ENCODE assay signal across 10 cellular contexts in genomic region chr7:106767073-106767472, GRCh38.
DNase-seq lines count a peak whose midpoint lies in the region; ATAC-seq and TF ChIP-seq lines count a peak whose summit lies in the region.
"Had no signal": no experiment of that assay in that cellular context is flagged by ENCODE, and none has a peak within 500 bp of the region (broad histone marks: within the 10 kb centered on the region; RNA-seq: fewer than 3 reads in every experiment).

No MANE protein-coding gene starts in this region.

- no peak overlapping the region for H4K91ac ChIP-seq in mesenchymal stem cell (ENCODE audit: low read length)

- H3K4me2 ChIP-seq in DND-41 (ENCODE audit: insufficient read depth, low read length): peak overlapping the region; percentile 66
- no peak overlapping the region for H3K4me2 ChIP-seq in mesenchymal stem cell (ENCODE audit: low read length, poor library complexity, severe bottlenecking)
- H3K4me2 ChIP-seq in neural progenitor cell: no peak overlapping the region

- H3K36me3 Mint-ChIP-seq in activated naive CD4-positive, alpha-beta T cell treated with anti-CD3 and anti-CD28 coated beads, Interleukin-2, amount 50 U/mL, for 72 hours: no peaks in the 10 kb centered on the region
- no peaks in the 10 kb centered on the region for H3K36me3 Mint-ChIP-seq in neural progenitor cell

- DNase-seq in DND-41: no peak
- DNase-seq in M059J (ENCODE audit: low read depth): peak; percentile 85
- DNase-seq in activated naive CD4-positive, alpha-beta T cell treated with anti-CD3 and anti-CD28 coated beads, Interleukin-2, amount 50 U/mL, for 72 hours (ENCODE audit: low spot score in 2 of 2): no peak
- DNase-seq in mesenchymal stem cell: peak; percentile 76
- no peak for DNase-seq in neural progenitor cell (ENCODE audit: low spot score)
- no peak for DNase-seq in HUDEP-2 (lab: John Stamatoyannopoulos, UW; ENCODE audit: unreplicated experiment in 76 of 76)
- no peak for DNase-seq in activated CD4-positive, alpha-beta T cell treated with anti-CD3 and anti-CD28 coated beads, Interleukin-2, amount 50 U/mL, for 48 hours
- DNase-seq: activated CD8-positive, alpha-beta memory T cell treated with anti-CD3 and anti-CD28 coated beads, Interleukin-2, amount 50 U/mL, for 4 hours; nucleus accumbens had no signal

- H3K27ac ChIP-seq in DND-41 (ENCODE audit: low read length) (peak overlapping the region; percentile 78), mesenchymal stem cell (ENCODE audit: low read length, poor library complexity, severe bottlenecking) (no peak overlapping the region), neural progenitor cell (no peak overlapping the region)

- H3K18ac ChIP-seq in mesenchymal stem cell (ENCODE audit: low read depth in 1 of 2, low read length in 2 of 2): no peak overlapping the region

- H3K36me3 ChIP-seq in DND-41 (ENCODE audit: insufficient read depth, low read length): no peaks in the 10 kb centered on the region
- H3K36me3 ChIP-seq in mesenchymal stem cell (ENCODE audit: control insufficient read depth in 1 of 2, insufficient read depth in 2 of 2, low read depth in 1 of 2, low read length in 2 of 2): no peaks in the 10 kb centered on the region
- H3K36me3 ChIP-seq in neural progenitor cell: no peaks in the 10 kb centered on the region

- TF ChIP-seq CTCF in DND-41 (IDR thresholded peaks at IDR 0.05; ENCODE audit: borderline replicate concordance, extremely low read depth, low read length, poor library complexity, severe bottlenecking) (no peak), neural progenitor cell (IDR thresholded peaks at IDR 0.05) (no peak)

- H2BK12ac ChIP-seq in mesenchymal stem cell (ENCODE audit: low read length in 2 of 2): peak overlapping the region in 1 of 2 experiments; percentile 84

- H3K9me3 ChIP-seq in DND-41 (ENCODE audit: insufficient read depth, low read length, severe bottlenecking) (no peaks in the 10 kb centered on the region), mesenchymal stem cell (ENCODE audit: control insufficient read depth, low read length) (no peaks in the 10 kb centered on the region), neural progenitor cell (ENCODE audit: low read depth) (no peaks in the 10 kb centered on the region)

- no peak overlapping the region for H3K14ac ChIP-seq in mesenchymal stem cell (ENCODE audit: low read length in 2 of 2)

- H3K79me1 ChIP-seq in mesenchymal stem cell (replicated peaks; ENCODE audit: low read length, poor library complexity, severe bottlenecking): no peaks in the 10 kb centered on the region

- no peak overlapping the region for H4K8ac ChIP-seq in mesenchymal stem cell (ENCODE audit: low read length)

- H2BK5ac ChIP-seq in mesenchymal stem cell (ENCODE audit: low read depth, low read length, poor library complexity, severe bottlenecking): no peak overlapping the region

- no peaks in the 10 kb centered on the region for H3F3A ChIP-seq in neural progenitor cell (ENCODE audit: low read depth)

- no peak overlapping the region for H3K4me3 Mint-ChIP-seq in neural progenitor cell

- no peaks in the 10 kb centered on the region for H3K27me3 Mint-ChIP-seq in neural progenitor cell (ENCODE audit: insufficient read depth, low read depth)

- H3K4ac ChIP-seq in mesenchymal stem cell (ENCODE audit: low read depth in 1 of 2, low read length in 2 of 2): peak overlapping the region in 1 of 2 experiments; percentile 90

- H3K27me3 ChIP-seq in DND-41 (ENCODE audit: insufficient read depth, low read length, poor library complexity) (no peaks in the 10 kb centered on the region), mesenchymal stem cell (ENCODE audit: control insufficient read depth in 1 of 2, insufficient read depth in 1 of 2, low read length in 2 of 2) (no peaks in the 10 kb centered on the region), neural progenitor cell (no peaks in the 10 kb centered on the region)

- no peaks in the 10 kb centered on the region for H3K79me2 ChIP-seq in DND-41 (ENCODE audit: insufficient read depth, low read length)
- no peaks in the 10 kb centered on the region for H3K79me2 ChIP-seq in neural progenitor cell (ENCODE audit: low read depth)

- H2AFZ ChIP-seq in DND-41 (ENCODE audit: low read depth, low read length) (peak overlapping the region; percentile 71; the same call in 1 of the 2 replicates), mesenchymal stem cell (ENCODE audit: low read depth, low read length) (no peak overlapping the region), neural progenitor cell (replicated peaks) (no peak overlapping the region)

- peak overlapping the region; percentile 48 for H3K9ac ChIP-seq in DND-41 (ENCODE audit: low read depth, low read length)
- H3K9ac ChIP-seq in mesenchymal stem cell (ENCODE audit: low read length): no peak overlapping the region
- no peak overlapping the region for H3K9ac ChIP-seq in neural progenitor cell

- no peaks in the 10 kb centered on the region for H3K9me3 Mint-ChIP-seq in activated naive CD4-positive, alpha-beta T cell treated with anti-CD3 and anti-CD28 coated beads, Interleukin-2, amount 50 U/mL, for 72 hours
- H3K9me3 Mint-ChIP-seq in neural progenitor cell: no peaks in the 10 kb centered on the region

- no peak overlapping the region for H2BK15ac ChIP-seq in mesenchymal stem cell (ENCODE audit: low read depth, poor library complexity, severe bottlenecking)

- ATAC-seq in DND-41 (ENCODE audit: insufficient read depth, low read depth): peak; percentile 76
- peak; percentile 24 to 70 for ATAC-seq in activated naive CD4-positive, alpha-beta T cell treated with anti-CD3 and anti-CD28 coated beads, Interleukin-2, amount 50 U/mL, for 72 hours
- ATAC-seq in HG03521 (IDR thresholded peaks at IDR 0.05; ENCODE audit: unreplicated experiment): no peak

- no peak overlapping the region for H2AK5ac ChIP-seq in mesenchymal stem cell (ENCODE audit: low read length, severe bottlenecking)

- H3K4me1 ChIP-seq in DND-41 (ENCODE audit: insufficient read depth, low read length) (peaks cover 38% of the 10 kb centered on the region), mesenchymal stem cell (ENCODE audit: control insufficient read depth, insufficient read depth, low read depth, low read length) (peaks cover 10% of the 10 kb centered on the region), neural progenitor cell (no peaks in the 10 kb centered on the region)

- peak overlapping the region; percentile 84 to 86 for H3K27ac Mint-ChIP-seq in activated naive CD4-positive, alpha-beta T cell treated with anti-CD3 and anti-CD28 coated beads, Interleukin-2, amount 50 U/mL, for 72 hours
- H3K27ac Mint-ChIP-seq in neural progenitor cell: no peak overlapping the region

- peak overlapping the region in 1 of 2 experiments; percentile 45; a peak in 2 of 4 replicates for H3K4me3 ChIP-seq in DND-41 (ENCODE audit: low read depth in 1 of 2, low read length in 2 of 2)
- no peak overlapping the region for H3K4me3 ChIP-seq in mesenchymal stem cell (ENCODE audit: insufficient read depth in 1 of 2, low read depth in 1 of 2, low read length in 2 of 2)
- no peak overlapping the region for H3K4me3 ChIP-seq in neural progenitor cell

- WGBS in mesenchymal stem cell: no CpG with 5 or more reads among the region's 2 CpGs

- no peaks in the 10 kb centered on the region for H3K4me1 Mint-ChIP-seq in neural progenitor cell

- H3K23ac ChIP-seq in mesenchymal stem cell (ENCODE audit: low read length in 2 of 2): no peak overlapping the region

- no peak overlapping the region for H2BK120ac ChIP-seq in mesenchymal stem cell (ENCODE audit: low read depth, low read length)

- H4K20me1 ChIP-seq in DND-41 (ENCODE audit: insufficient read depth, low read length) (no peaks in the 10 kb centered on the region), neural progenitor cell (ENCODE audit: low read depth) (no peaks in the 10 kb centered on the region)

Comparison
In these comparisons a context has a peak if more than half of its experiments do, and no peak if none do; other contexts are left out.
1. DNase-seq: peak in M059J (single experiment) and mesenchymal stem cell (single experiment); none in DND-41 (single experiment), activated naive CD4-positive, alpha-beta T cell treated with anti-CD3 and anti-CD28 coated beads, Interleukin-2, amount 50 U/mL, for 72 hours (0 of 2), neural progenitor cell (single experiment), HUDEP-2 (0 of 76) and activated CD4-positive, alpha-beta T cell treated with anti-CD3 and anti-CD28 coated beads, Interleukin-2, amount 50 U/mL, for 48 hours (0 of 2).